Comparison of ENCODE assay signal across 26 cellular contexts in the genomic region with DNA sequence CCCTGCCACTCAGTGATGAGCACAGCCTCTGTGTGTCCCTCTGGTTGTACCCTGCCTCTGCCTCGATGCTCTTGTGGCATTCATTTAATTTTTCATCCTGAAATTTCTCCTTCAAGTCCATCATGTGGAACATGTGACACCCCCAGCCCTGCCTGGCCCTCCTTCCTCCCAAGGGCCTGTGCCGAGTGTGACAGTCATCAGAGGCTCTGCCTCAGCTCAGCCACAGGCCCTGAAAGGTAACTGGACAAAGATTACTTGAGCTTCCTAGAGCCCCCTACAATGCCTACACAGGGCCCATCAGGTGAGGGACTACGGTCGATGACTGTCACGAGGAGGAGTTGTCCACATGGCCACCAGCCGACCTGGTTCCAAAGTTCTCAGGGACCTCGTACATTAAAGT.
"Had no signal": no experiment of that assay in that cellular context is flagged by ENCODE, and none has a peak within 500 bp of the region (broad histone marks: within the 10 kb centered on the region; RNA-seq: fewer than 3 reads in every experiment).

No MANE protein-coding gene starts in this region.

- ATAC-seq: mucosa of descending colon; naive thymus-derived CD8-positive, alpha-beta T cell; pancreas; right cardiac atrium; stimulated activated effector memory CD8-positive, alpha-beta T cell treated with anti-CD3 and anti-CD28 coated beads, Interleukin-12 subunit alpha, Interleukin-12 subunit beta, amount 100 ng/mL, for 72 hours; upper lobe of right lung had no signal

- DNase-seq: hypothalamus; islet precursor cell; left ventricle myocardium inferior; mesendoderm; midbrain; mucosa of descending colon; naive thymus-derived CD8-positive, alpha-beta T cell; nucleus accumbens; pancreas; posterior cingulate gyrus; retina; right cardiac atrium; sigmoid colon; small intestine; spleen; stimulated activated CD4-positive, alpha-beta T cell treated with anti-CD3 and anti-CD28 coated beads, Interleukin-4, amount 100 ng/mL, for 24 hours; stimulated activated naive CD4-positive, alpha-beta T cell; tibial artery; trophoblast cell; upper lobe of right lung; uterus had no signal

- H3K27me3 ChIP-seq: pancreas, sigmoid colon, suprapubic skin, tibial artery, upper lobe of right lung, uterus had no signal

- FAIRE-seq: pancreas, small intestine had no signal

- H3K27ac ChIP-seq: left ventricle myocardium inferior, pancreas, prostate gland, sigmoid colon, spleen, suprapubic skin, thoracic aorta, tibial artery, upper lobe of right lung, uterus had no signal

- H3K9me3 ChIP-seq: mucosa of descending colon, pancreas, prostate gland, sigmoid colon, suprapubic skin, thoracic aorta, tibial artery, upper lobe of right lung, uterus had no signal

- H3K36me3 ChIP-seq: left ventricle myocardium inferior, pancreas, prostate gland, sigmoid colon, spleen, suprapubic skin, thoracic aorta, tibial artery, upper lobe of right lung, uterus had no signal

- H3K4me1 ChIP-seq: left ventricle myocardium inferior, prostate gland, sigmoid colon, spleen, suprapubic skin, tibial artery, upper lobe of right lung, uterus had no signal

- H3K4me3 ChIP-seq: left ventricle myocardium inferior, lung, mucosa of descending colon, pancreas, prostate gland, sigmoid colon, spleen, suprapubic skin, thoracic aorta, tibial artery, upper lobe of right lung, uterus had no signal
